ENCODE assay signal across 11 cellular contexts in genomic region chr6:27279513-27280063, GRCh38. TPM values are rescaled to one million over a fixed set of nuclear protein-coding genes. Genes with fewer than 3 reads are reported as not detected.
DNase-seq lines count a peak whose midpoint lies in the region; TF ChIP-seq lines count a peak whose summit lies in the region.
"Had no signal": no experiment of that assay in that cellular context is flagged by ENCODE, and none has a peak within 500 bp of the region (broad histone marks: within the 10 kb centered on the region; RNA-seq: fewer than 3 reads in every experiment).

No MANE protein-coding gene starts in this region.

- H3K4me1 Mint-ChIP-seq in activated T-helper 1 cell treated with anti-CD3 and anti-CD28 coated beads, Interleukin-12 subunit alpha, Interleukin-12 subunit beta, Interleukin-2, Interleukin-4 antibody, amounts not matched to agents 30 ng/mL and 10 ng/mL and 1 ng/mL, durations not matched to agents 14 hours and 24 hours and 36 hours (ENCODE audit: low read depth): peaks cover 7% of the 10 kb centered on the region

- H3K4me3 ChIP-seq in BE2C (ENCODE audit: low read depth, low read length) (peak overlapping the region; percentile 70), spleen (peak overlapping the region in 1 of 8 donors; percentile 27)

- H3K27me3 ChIP-seq in BE2C (peaks cover 37% of the 10 kb centered on the region), spleen (replicated peaks in 1 of 7) (peaks cover 0 to 100% (median 91%) of the 10 kb centered on the region in 7 donors)

- no peak overlapping the region for H3K27ac ChIP-seq in spleen
- H3K27ac ChIP-seq: WERI-Rb-1 had no signal

- H3K27me3 Mint-ChIP-seq in activated T-helper 1 cell treated with anti-CD3 and anti-CD28 coated beads, Interleukin-12 subunit alpha, Interleukin-12 subunit beta, Interleukin-2, Interleukin-4 antibody, amounts not matched to agents 30 ng/mL and 10 ng/mL and 1 ng/mL, durations not matched to agents 14 hours and 24 hours and 36 hours (ENCODE audit: insufficient read depth): peaks cover 58% of the 10 kb centered on the region

- WGBS in spleen, 5 donors: 5 to 11% (median 7%) methylated on average over 17 to 24 of the region's 24 CpGs

- POLR2A ChIA-PET in HEK293T (lab: Yijun Ruan, JAX): interaction anchor here (1.6 to 1.7 kb wide), 2 partner anchors 16 to 28 kb away, joined by 7 read pairs; no protein-coding TSS in a partner anchor

- TF ChIP-seq CTCF in BE2C (IDR thresholded peaks at IDR 0.05; ENCODE audit: low read depth, low read length): no peak
- TF ChIP-seq CTCF in spleen (IDR thresholded peaks at IDR 0.05 in 8 of 11, conservative IDR thresholded peaks at IDR 0.05 in 3 of 11): no peak

- H3K4me3 Mint-ChIP-seq in activated T-helper 1 cell treated with anti-CD3 and anti-CD28 coated beads, Interleukin-12 subunit alpha, Interleukin-12 subunit beta, Interleukin-2, Interleukin-4 antibody, amounts not matched to agents 30 ng/mL and 10 ng/mL and 1 ng/mL, durations not matched to agents 14 hours and 24 hours and 36 hours: peak overlapping the region; percentile 58

- H3K36me3 ChIP-seq in BE2C (no peaks in the 10 kb centered on the region), spleen (no peaks in the 10 kb centered on the region)
- H3K36me3 ChIP-seq: WERI-Rb-1 had no signal

- no peak overlapping the region for H3K27ac Mint-ChIP-seq in activated T-helper 1 cell treated with anti-CD3 and anti-CD28 coated beads, Interleukin-12 subunit alpha, Interleukin-12 subunit beta, Interleukin-2, Interleukin-4 antibody, amounts not matched to agents 30 ng/mL and 10 ng/mL and 1 ng/mL, durations not matched to agents 14 hours and 24 hours and 36 hours

- peaks cover 1% of the 10 kb centered on the region for H3K36me3 Mint-ChIP-seq in activated T-helper 1 cell treated with anti-CD3 and anti-CD28 coated beads, Interleukin-12 subunit alpha, Interleukin-12 subunit beta, Interleukin-2, Interleukin-4 antibody, amounts not matched to agents 30 ng/mL and 10 ng/mL and 1 ng/mL, durations not matched to agents 14 hours and 24 hours and 36 hours (ENCODE audit: low read depth)

- intact Hi-C loops in activated T-helper 1 cell treated with anti-CD3 and anti-CD28 coated beads, Interleukin-12 subunit alpha, Interleukin-12 subunit beta, Interleukin-2, Interleukin-4 antibody, amounts not matched to agents 30 ng/mL and 10 ng/mL and 1 ng/mL, durations not matched to agents 14 hours and 24 hours and 36 hours (cut with micrococcal nuclease): loop anchor here (5.0 to 10.0 kb wide), 2 partner anchors 393 to 1355 kb away; no protein-coding TSS in a partner anchor
- intact Hi-C loops in spleen (cut with DNase I; ENCODE audit: low total_unique reads): no loop called here

- H3K4me1 ChIP-seq in BE2C (no peaks in the 10 kb centered on the region), spleen (peaks cover 0 to 4% (median 0%) of the 10 kb centered on the region in 6 donors)

- CTCF ChIA-PET in HEK293T (lab: Yijun Ruan, JAX): no interaction called here

- DNase-seq in BE2C (no peak), HEK293T (ENCODE audit: extremely low spot score) (no peak), iPS-NIHi7 (ENCODE audit: extremely low spot score) (peak; percentile 46), spleen (no peak), DMS153 treated with DMSO at 0.1 percent for 48 hours (lab: John Stamatoyannopoulos, UW; ENCODE audit: unreplicated experiment) (no peak), NCI-H2029 (lab: John Stamatoyannopoulos, UW) (no peak)
- DNase-seq in activated T-helper 1 cell treated with anti-CD3 and anti-CD28 coated beads, Interleukin-12 subunit alpha, Interleukin-12 subunit beta, Interleukin-2, Interleukin-4 antibody, amounts not matched to agents 30 ng/mL and 10 ng/mL and 1 ng/mL, durations not matched to agents 14 hours and 24 hours and 36 hours (ENCODE audit: low spot score): no peak
- DNase-seq in stimulated activated CD4-positive, alpha-beta T cell treated with anti-CD3 and anti-CD28 coated beads, Interleukin-4, amount 100 ng/mL, for 24 hours: no peak
- DNase-seq: WERI-Rb-1 had no signal

- H3K9me3 ChIP-seq in BE2C (no peaks in the 10 kb centered on the region), spleen (peaks cover 0 to 61% (median 18%) of the 10 kb centered on the region in 8 donors)

- H3K9me3 Mint-ChIP-seq in activated T-helper 1 cell treated with anti-CD3 and anti-CD28 coated beads, Interleukin-12 subunit alpha, Interleukin-12 subunit beta, Interleukin-2, Interleukin-4 antibody, amounts not matched to agents 30 ng/mL and 10 ng/mL and 1 ng/mL, durations not matched to agents 14 hours and 24 hours and 36 hours: peaks cover 26% of the 10 kb centered on the region

- TF ChIP-seq POLR2A in spleen (IDR thresholded peaks at IDR 0.05): no peak

TF ChIP-seq in HEK293T, 16 proteins besides CTCF, POLR2A, EP300 and RAD21:
- TF ChIP-seq BHLHE40 (IDR thresholded peaks at IDR 0.05; ENCODE audit: borderline replicate concordance) (no peak), ZNF384 (IDR thresholded peaks at IDR 0.05) (peak; percentile 60)

RNA-seq across cellular contexts. Expression of gene PRSS16, which starts 32.1 kb away (rescaled TPM):
- polyA plus RNA-seq in BE2C (2012; ENCODE audit: insufficient read depth, insufficient read length, low read depth): not detected
- 0.13 and 0.98 TPM in 2 replicates for total RNA-seq in activated T-helper 1 cell treated with anti-CD3 and anti-CD28 coated beads, Interleukin-12 subunit alpha, Interleukin-12 subunit beta, Interleukin-2, Interleukin-4 antibody, amounts not matched to agents 30 ng/mL and 10 ng/mL and 1 ng/mL, durations not matched to agents 14 hours and 24 hours and 36 hours
- 1 to 10 TPM in 4 of 7 donors, under 1 TPM in 3; 0.46 to 6.0 (median 1.5) TPM for total RNA-seq in spleen
- polyA plus RNA-seq in spleen: under 1 TPM; 0.09 to 0.96 (median 0.39) TPM
- total RNA-seq: LHCN-M2, myocyte had no signal

RNA-seq across cellular contexts. Expression of gene POM121L2, which starts 32.5 kb away (rescaled TPM):
- polyA plus RNA-seq in BE2C (2012; ENCODE audit: insufficient read depth, insufficient read length, low read depth): not detected
- not detected in 2 replicates for total RNA-seq in activated T-helper 1 cell treated with anti-CD3 and anti-CD28 coated beads, Interleukin-12 subunit alpha, Interleukin-12 subunit beta, Interleukin-2, Interleukin-4 antibody, amounts not matched to agents 30 ng/mL and 10 ng/mL and 1 ng/mL, durations not matched to agents 14 hours and 24 hours and 36 hours
- not detected for total RNA-seq in spleen
- polyA plus RNA-seq in spleen: not detected
- total RNA-seq: LHCN-M2, myocyte had no signal
